21 cellular contexts compared by ENCODE assay signal in genomic region chr12:118655588-118655987, GRCh38.
A peak's percentile ranks its signal among the peaks of the same experiment; 100 is the strongest.
DNase-seq lines count a peak whose midpoint lies in the region; ATAC-seq, FAIRE-seq and TF ChIP-seq lines count a peak whose summit lies in the region.
"Had no signal": no experiment of that assay in that cellular context is flagged by ENCODE, and none has a peak within 500 bp of the region (broad histone marks: within the 10 kb centered on the region; RNA-seq: fewer than 3 reads in every experiment).

No MANE protein-coding gene starts in this region.

- no peaks in the 10 kb centered on the region for H4K20me1 ChIP-seq in HepG2 (ENCODE audit: insufficient read depth, low read length)
- H4K20me1 ChIP-seq: BLaER1 treated with 17β-estradiol and CSF1 and Interleukin-3, amounts not matched to agents 10 nM and 100 nM had no signal

- H3K4me1 ChIP-seq in endodermal cell (ENCODE audit: control insufficient read depth, insufficient read depth, low read length), result no peaks in the 10 kb centered on the region
- H3K4me1 ChIP-seq in HepG2 (ENCODE audit: insufficient read depth, low read length), result no peaks in the 10 kb centered on the region
- H3K4me1 ChIP-seq in right lobe of liver, result peaks cover 0 to 26% (median 7%) of the 10 kb centered on the region in 4 donors
- H3K4me1 ChIP-seq in heart left ventricle, result no peaks in the 10 kb centered on the region
- H3K4me1 ChIP-seq: A549; BLaER1 treated with 17β-estradiol and CSF1 and Interleukin-3, amounts not matched to agents 10 nM and 100 nM; Caco-2 had no signal

- TF ChIP-seq EP300 in HepG2 (IDR thresholded peaks at IDR 0.05; ENCODE audit: low read depth in 2 of 2, low read length in 2 of 2) (no peak), HepG2 (CRISPR knock-in tag; IDR thresholded peaks at IDR 0.05; ENCODE audit: borderline replicate concordance) (no peak)

- no TSS peak for BruUV-seq in HepG2 (replicated peaks; lab: Mats Ljungman, UMichigan)

- CTCF ChIA-PET in HepG2 (lab: Yijun Ruan, JAX; ENCODE audit: low intra/inter-chr PET ratio, low total read pairs), result no interaction called here

- TF ChIP-seq RAD21 in HepG2 (CRISPR knock-in tag; IDR thresholded peaks at IDR 0.05), result no peak

- H3K9me3 Mint-ChIP-seq in endodermal cell, result peaks cover 8% of the 10 kb centered on the region

- DNase-seq in endodermal cell, result peak; percentile 18
- DNase-seq in HepG2 (ENCODE audit: low spot score), result no peak
- DNase-seq in right lobe of liver, result peak; percentile 25 to 69 (median 61)
- DNase-seq in nucleus accumbens (lab: John Stamatoyannopoulos, UW), result no peak
- DNase-seq in heart left ventricle, result no peak
- DNase-seq: AML-193; Caco-2; Calu3; CD4-positive, alpha-beta T cell; CD8-positive, alpha-beta T cell; DMS79 treated with DMSO at 0.1 percent for 48 hours; GF-D8 had no signal

- no peak for TF ChIP-seq POLR2A in HepG2 (IDR thresholded peaks at IDR 0.05; ENCODE audit: insufficient read depth in 1 of 2, low read depth in 2 of 2, low read length in 2 of 2)
- no peak for TF ChIP-seq POLR2A in right lobe of liver (IDR thresholded peaks at IDR 0.05)
- TF ChIP-seq POLR2A in heart left ventricle (IDR thresholded peaks at IDR 0.05), result no peak

- POLR2A ChIA-PET in HepG2 (lab: Yijun Ruan, JAX), result no interaction called here

- in situ Hi-C loops in HepG2 (cut with HindIII; ENCODE audit: extremely low pct_ligation_motif_present, low pct_unique_long_range_greater_than_20kb), result no loop called here

- H3K27me3 ChIP-seq in endodermal cell (ENCODE audit: control insufficient read depth, insufficient read depth, low read length, poor library complexity, severe bottlenecking) (no peaks in the 10 kb centered on the region), HepG2 (ENCODE audit: control insufficient read depth in 1 of 2, insufficient read depth in 2 of 2, low read length in 2 of 2) (no peaks in the 10 kb centered on the region; a peak in 1 of 5 replicates), right lobe of liver (no peaks in the 10 kb centered on the region), heart left ventricle (no peaks in the 10 kb centered on the region)
- H3K27me3 ChIP-seq: BLaER1 treated with 17β-estradiol and CSF1 and Interleukin-3, amounts not matched to agents 10 nM and 100 nM had no signal

- H3K36me3 Mint-ChIP-seq in endodermal cell (ENCODE audit: low read depth), result no peaks in the 10 kb centered on the region
- H3K36me3 Mint-ChIP-seq: CD8-positive, alpha-beta T cell had no signal

- WGBS in endodermal cell (ENCODE audit: insufficient coverage in 1 of 2, insufficient read length in 1 of 2), 2 experiments, result 92% methylated on average over 1 of the region's 1 CpG
- 0% methylated on average over 1 of the region's 1 CpG for WGBS in HepG2 (ENCODE audit: low lambda C conversion rate)
- 17% methylated on average over 1 of the region's 1 CpG for WGBS in right lobe of liver (ENCODE audit: insufficient coverage, low coverage, low lambda C conversion rate, missing lambda C conversion rate)
- 52 to 74% (median 68%) methylated on average over 1 of the region's 1 CpG for WGBS in heart left ventricle, 4 donors

- no peaks in the 10 kb centered on the region for H3K36me3 ChIP-seq in endodermal cell (ENCODE audit: control insufficient read depth, insufficient read depth, low read length)
- H3K36me3 ChIP-seq in HepG2 (replicated peaks in 1 of 2; ENCODE audit: control insufficient read depth in 1 of 2, insufficient read depth in 2 of 2, low read length in 2 of 2), result no peaks in the 10 kb centered on the region
- H3K36me3 ChIP-seq in right lobe of liver, result no peaks in the 10 kb centered on the region
- H3K36me3 ChIP-seq in heart left ventricle, result no peaks in the 10 kb centered on the region
- H3K36me3 ChIP-seq: BLaER1 treated with 17β-estradiol and CSF1 and Interleukin-3, amounts not matched to agents 10 nM and 100 nM had no signal

- H3K9me3 ChIP-seq in endodermal cell (ENCODE audit: control insufficient read depth, low read length) (no peaks in the 10 kb centered on the region), HepG2 (ENCODE audit: low read length) (no peaks in the 10 kb centered on the region), right lobe of liver (no peaks in the 10 kb centered on the region), heart left ventricle (no peaks in the 10 kb centered on the region)
- H3K9me3 ChIP-seq: A549; BLaER1 treated with 17β-estradiol and CSF1 and Interleukin-3, amounts not matched to agents 10 nM and 100 nM; Caco-2 had no signal

- TF ChIP-seq CTCF in endodermal cell (conservative IDR thresholded peaks at IDR 0.05) (no peak), HepG2 (CRISPR knock-in tag; IDR thresholded peaks at IDR 0.05) (no peak), right lobe of liver (IDR thresholded peaks at IDR 0.05) (no peak), heart left ventricle (IDR thresholded peaks at IDR 0.05) (no peak)

- H3K27ac ChIP-seq in endodermal cell (ENCODE audit: low read depth, low read length) (no peak overlapping the region), HepG2 (ENCODE audit: extremely low read length, insufficient read depth, low read length) (no peak overlapping the region), right lobe of liver (peak overlapping the region in 1 of 3 donors; percentile 20), heart left ventricle (no peak overlapping the region)
- H3K27ac ChIP-seq: 22Rv1; A549; BLaER1 treated with 17β-estradiol and CSF1 and Interleukin-3, amounts not matched to agents 10 nM and 100 nM; C4-2B had no signal

- H3K27ac Mint-ChIP-seq in endodermal cell, result no peak overlapping the region
- H3K27ac Mint-ChIP-seq: B cell; CD4-positive, alpha-beta T cell; CD8-positive, alpha-beta T cell had no signal

- no peak overlapping the region for H3K4me2 ChIP-seq in HepG2 (ENCODE audit: low read depth, low read length)
- H3K4me2 ChIP-seq: A549; BLaER1 treated with 17β-estradiol and CSF1 and Interleukin-3, amounts not matched to agents 10 nM and 100 nM had no signal

- intact Hi-C loops in HepG2 (cut with micrococcal nuclease; ENCODE audit: unreplicated experiment) (no loop called here), right lobe of liver (cut with DNase I) (no loop called here), heart left ventricle (cut with DNase I) (no loop called here)

- no peak for FAIRE-seq in HepG2 (lab: Jason Lieb, UNC)
- FAIRE-seq: A549, D721Med, G401.6, GM12891, GM19239 had no signal

- H3K79me2 ChIP-seq in HepG2 (ENCODE audit: insufficient read depth, low read length), result no peaks in the 10 kb centered on the region

- H2AFZ ChIP-seq in HepG2 (ENCODE audit: low read length), result no peak overlapping the region

- ATAC-seq in HepG2 (peak; percentile 48), right lobe of liver (peak; percentile 98 to 99 (median 98)), heart left ventricle (no peak)
- ATAC-seq: CD8-positive, alpha-beta T cell had no signal

- H3K27me3 Mint-ChIP-seq in endodermal cell (ENCODE audit: insufficient read depth), result peaks cover 2% of the 10 kb centered on the region
- H3K27me3 Mint-ChIP-seq: B cell; CD4-positive, alpha-beta T cell had no signal

- H3K9ac ChIP-seq in endodermal cell (ENCODE audit: extremely low read depth, low read length, poor library complexity, severe bottlenecking) (no peak overlapping the region), HepG2 (ENCODE audit: insufficient read depth, low read depth, low read length) (no peak overlapping the region)
- H3K9ac ChIP-seq: BLaER1 treated with 17β-estradiol and CSF1 and Interleukin-3, amounts not matched to agents 10 nM and 100 nM had no signal

- no peak overlapping the region for H3K4me3 Mint-ChIP-seq in endodermal cell
- H3K4me3 Mint-ChIP-seq: B cell; CD4-positive, alpha-beta T cell; CD8-positive, alpha-beta T cell had no signal

- no peaks in the 10 kb centered on the region for H3K4me1 Mint-ChIP-seq in endodermal cell
- H3K4me1 Mint-ChIP-seq: B cell had no signal

- H3K4me3 ChIP-seq in endodermal cell (ENCODE audit: low read length) (no peak overlapping the region), HepG2 (replicated peaks in 1 of 3; ENCODE audit: insufficient read depth in 1 of 3, low read depth in 2 of 3, low read length in 3 of 3) (no peak overlapping the region), right lobe of liver (no peak overlapping the region), heart left ventricle (no peak overlapping the region)
- H3K4me3 ChIP-seq: A549; BLaER1 treated with 17β-estradiol and CSF1 and Interleukin-3, amounts not matched to agents 10 nM and 100 nM had no signal

TF ChIP-seq in HepG2, 621 proteins besides CTCF, POLR2A, EP300 and RAD21 (continues in another document):
- no peak for TF ChIP-seq MBD4 (IDR thresholded peaks at IDR 0.05; ENCODE audit: borderline replicate concordance, low read length)
- 0 out of 2 replicates have a peak, but pooled peaks have one; percentile 10 for TF ChIP-seq HNF4A (CRISPR knock-in tag; IDR thresholded peaks at IDR 0.05)
- no peak for TF ChIP-seq KMT2A (CRISPR knock-in tag; IDR thresholded peaks at IDR 0.05)
- no peak for TF ChIP-seq EEA1 (CRISPR knock-in tag; IDR thresholded peaks at IDR 0.05; ENCODE audit: borderline replicate concordance)
- peak; percentile 63 for TF ChIP-seq NR2F2 (IDR thresholded peaks at IDR 0.05; ENCODE audit: borderline replicate concordance, low read depth)
- TF ChIP-seq GFI1 (CRISPR knock-in tag; IDR thresholded peaks at IDR 0.05; ENCODE audit: borderline replicate concordance), result peak; percentile 43; the same call in 1 of the 2 replicates
- no peak for TF ChIP-seq CBX2 (IDR thresholded peaks at IDR 0.05; ENCODE audit: low read depth, low read length)
- no peak for TF ChIP-seq CBX2 (CRISPR knock-in tag; IDR thresholded peaks at IDR 0.05; ENCODE audit: low read depth)

Comparison
In these comparisons a context has a peak if more than half of its experiments do, and no peak if none do; other contexts are left out.
1. DNase-seq: peak in endodermal cell (single experiment) and right lobe of liver (3 of 3); none in HepG2 (single experiment), nucleus accumbens (0 of 56) and heart left ventricle (0 of 5).
2. ATAC-seq: peak in HepG2 (single experiment) and right lobe of liver (4 of 4); none in heart left ventricle (0 of 4).